In the genomic region with DNA sequence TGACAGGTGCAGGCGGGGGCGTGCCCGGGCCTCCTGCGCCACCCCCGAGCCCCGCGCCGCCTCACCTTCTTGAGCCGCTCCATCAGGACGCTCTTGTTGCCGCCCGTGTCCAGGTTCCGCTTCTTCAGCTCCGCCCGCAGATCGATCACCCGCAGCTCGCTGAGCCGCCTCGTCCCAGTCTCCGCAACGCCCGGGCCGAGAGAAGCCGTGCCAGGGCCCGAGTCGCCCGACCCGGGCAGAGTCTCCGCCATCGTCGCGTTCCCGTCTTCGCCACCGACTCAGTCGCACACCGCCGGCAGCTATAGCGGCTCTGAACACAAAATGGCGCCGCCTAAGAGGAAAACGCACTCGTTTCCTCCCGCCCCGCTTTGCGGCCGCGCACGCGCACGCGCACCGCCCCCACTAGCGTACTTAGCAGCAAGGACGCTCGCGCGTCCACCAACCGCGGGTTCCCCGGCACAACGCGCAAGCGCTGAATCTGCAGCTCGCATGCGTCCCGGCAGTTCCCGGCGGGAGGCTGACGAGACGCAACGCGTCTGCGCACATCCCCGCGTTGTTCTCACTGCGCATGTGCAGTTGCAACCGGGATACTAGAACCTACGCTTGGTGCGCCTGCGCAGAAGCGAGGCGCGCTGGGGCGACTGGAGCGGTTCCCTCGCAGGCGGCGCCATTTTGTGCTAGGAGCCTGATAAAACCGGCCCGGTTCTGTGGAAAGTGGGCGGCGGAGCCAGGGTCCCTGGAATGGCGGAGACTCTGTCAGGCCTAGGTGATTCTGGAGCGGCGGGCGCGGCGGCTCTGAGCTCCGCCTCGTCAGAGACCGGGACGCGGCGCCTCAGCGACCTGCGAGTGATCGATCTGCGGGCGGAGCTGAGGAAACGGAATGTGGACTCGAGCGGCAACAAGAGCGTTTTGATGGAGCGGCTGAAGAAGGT, we compare ENCODE assay signal across 1 cellular context.
TF ChIP-seq lines count a peak whose summit lies in the region.

SAFB (plus strand) TSS at position 619 of the 932 bp plus-strand sequence; CDS start at position 742, 123 bp downstream.
SAFB2 (minus strand) TSS at position 312 of the 932 bp plus-strand sequence; CDS start at position 251, 61 bp downstream.

TF ChIP-seq in HepG2, 621 proteins besides CTCF, POLR2A, EP300 and RAD21 (continued from another document and continues in another):
- peak; percentile 33; the same call in 1 of the 2 replicates for TF ChIP-seq PRDM15 (CRISPR knock-in tag; IDR thresholded peaks at IDR 0.05)
- TF ChIP-seq, protein P1, sequence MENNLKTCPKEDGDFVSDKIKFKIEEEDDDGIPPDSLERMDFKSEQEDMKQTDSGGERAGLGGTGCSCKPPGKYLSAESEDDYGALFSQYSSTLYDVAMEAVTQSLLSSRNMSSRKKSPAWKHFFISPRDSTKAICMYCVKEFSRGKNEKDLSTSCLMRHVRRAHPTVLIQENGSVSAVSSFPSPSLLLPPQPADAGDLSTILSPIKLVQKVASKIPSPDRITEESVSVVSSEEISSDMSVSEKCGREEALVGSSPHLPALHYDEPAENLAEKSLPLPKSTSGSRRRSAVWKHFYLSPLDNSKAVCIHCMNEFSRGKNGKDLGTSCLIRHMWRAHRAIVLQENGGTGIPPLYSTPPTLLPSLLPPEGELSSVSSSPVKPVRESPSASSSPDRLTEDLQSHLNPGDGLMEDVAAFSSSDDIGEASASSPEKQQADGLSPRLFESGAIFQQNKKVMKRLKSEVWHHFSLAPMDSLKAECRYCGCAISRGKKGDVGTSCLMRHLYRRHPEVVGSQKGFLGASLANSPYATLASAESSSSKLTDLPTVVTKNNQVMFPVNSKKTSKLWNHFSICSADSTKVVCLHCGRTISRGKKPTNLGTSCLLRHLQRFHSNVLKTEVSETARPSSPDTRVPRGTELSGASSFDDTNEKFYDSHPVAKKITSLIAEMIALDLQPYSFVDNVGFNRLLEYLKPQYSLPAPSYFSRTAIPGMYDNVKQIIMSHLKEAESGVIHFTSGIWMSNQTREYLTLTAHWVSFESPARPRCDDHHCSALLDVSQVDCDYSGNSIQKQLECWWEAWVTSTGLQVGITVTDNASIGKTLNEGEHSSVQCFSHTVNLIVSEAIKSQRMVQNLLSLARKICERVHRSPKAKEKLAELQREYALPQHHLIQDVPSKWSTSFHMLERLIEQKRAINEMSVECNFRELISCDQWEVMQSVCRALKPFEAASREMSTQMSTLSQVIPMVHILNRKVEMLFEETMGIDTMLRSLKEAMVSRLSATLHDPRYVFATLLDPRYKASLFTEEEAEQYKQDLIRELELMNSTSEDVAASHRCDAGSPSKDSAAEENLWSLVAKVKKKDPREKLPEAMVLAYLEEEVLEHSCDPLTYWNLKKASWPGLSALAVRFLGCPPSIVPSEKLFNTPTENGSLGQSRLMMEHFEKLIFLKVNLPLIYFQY (CRISPR knock-in tag; IDR thresholded peaks at IDR 0.05; ENCODE audit: borderline replicate concordance), result peak; percentile 53; the same call in 1 of the 2 replicates
- TF ChIP-seq, protein P2, sequence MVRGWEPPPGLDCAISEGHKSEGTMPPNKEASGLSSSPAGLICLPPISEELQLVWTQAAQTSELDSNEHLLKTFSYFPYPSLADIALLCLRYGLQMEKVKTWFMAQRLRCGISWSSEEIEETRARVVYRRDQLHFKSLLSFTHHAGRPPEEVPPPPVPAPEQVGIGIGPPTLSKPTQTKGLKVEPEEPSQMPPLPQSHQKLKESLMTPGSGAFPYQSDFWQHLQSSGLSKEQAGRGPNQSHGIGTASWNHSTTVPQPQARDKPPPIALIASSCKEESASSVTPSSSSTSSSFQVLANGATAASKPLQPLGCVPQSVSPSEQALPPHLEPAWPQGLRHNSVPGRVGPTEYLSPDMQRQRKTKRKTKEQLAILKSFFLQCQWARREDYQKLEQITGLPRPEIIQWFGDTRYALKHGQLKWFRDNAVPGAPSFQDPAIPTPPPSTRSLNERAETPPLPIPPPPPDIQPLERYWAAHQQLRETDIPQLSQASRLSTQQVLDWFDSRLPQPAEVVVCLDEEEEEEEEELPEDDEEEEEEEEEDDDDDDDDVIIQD (CRISPR knock-in tag; IDR thresholded peaks at IDR 0.05; ENCODE audit: low read depth), result no peak
- TF ChIP-seq ZNF256 (CRISPR knock-in tag; conservative IDR thresholded peaks at IDR 0.05), result 0 out of 2 replicates have a peak, but pooled peaks have one; percentile 64
- no peak for TF ChIP-seq FOXA1 (IDR thresholded peaks at IDR 0.05)
- TF ChIP-seq FOXA1 (CRISPR knock-in tag; IDR thresholded peaks at IDR 0.05), result peak; percentile 36; the same call in 1 of the 2 replicates
- TF ChIP-seq ZNF362 (CRISPR knock-in tag; IDR thresholded peaks at IDR 0.05; ENCODE audit: borderline replicate concordance), result peak; percentile 34; the same call in 1 of the 2 replicates
- no peak for TF ChIP-seq ZKSCAN1 (IDR thresholded peaks at IDR 0.05; ENCODE audit: low read length)
- TF ChIP-seq ZNF557 (CRISPR knock-in tag; IDR thresholded peaks at IDR 0.05), result 0 out of 2 replicates have a peak, but pooled peaks have one; percentile 69
- TF ChIP-seq ZNF143 (CRISPR knock-in tag; IDR thresholded peaks at IDR 0.05), result peak; percentile 88
- TF ChIP-seq ZNF382 (CRISPR knock-in tag; IDR thresholded peaks at IDR 0.05; ENCODE audit: borderline replicate concordance), result no peak
- peak; percentile 86 for TF ChIP-seq HDAC1 (CRISPR knock-in tag; IDR thresholded peaks at IDR 0.05)
- 0 out of 2 replicates have a peak, but pooled peaks have one; percentile 18 for TF ChIP-seq AKAP8 (CRISPR knock-in tag; IDR thresholded peaks at IDR 0.05)
- peak; percentile 96 for TF ChIP-seq HOXA5 (CRISPR knock-in tag; IDR thresholded peaks at IDR 0.05)
- TF ChIP-seq RARG (CRISPR knock-in tag; IDR thresholded peaks at IDR 0.05; ENCODE audit: low read depth), result no peak
- 0 out of 2 replicates have a peak, but pooled peaks have one; percentile 56 for TF ChIP-seq GZF1 (CRISPR knock-in tag; IDR thresholded peaks at IDR 0.05)
- TF ChIP-seq NCOA5 (CRISPR knock-in tag; IDR thresholded peaks at IDR 0.05), result no peak
- peak; percentile 99 for TF ChIP-seq THAP9 (CRISPR knock-in tag; IDR thresholded peaks at IDR 0.05; ENCODE audit: borderline replicate concordance)
- peak; percentile 44; the same call in 1 of the 2 replicates for TF ChIP-seq ZNF609 (CRISPR knock-in tag; IDR thresholded peaks at IDR 0.05; ENCODE audit: borderline replicate concordance)
- no peak for TF ChIP-seq HMGA1 (CRISPR knock-in tag; conservative IDR thresholded peaks at IDR 0.05)
- TF ChIP-seq HNRNPLL (IDR thresholded peaks at IDR 0.05; ENCODE audit: low read depth, low read length, poor library complexity, severe bottlenecking), result peak; percentile 88
- peak; percentile 86 for TF ChIP-seq ZNF598 (CRISPR knock-in tag; IDR thresholded peaks at IDR 0.05; ENCODE audit: borderline replicate concordance)
- 0 out of 2 replicates have a peak, but pooled peaks have one; percentile 13 for TF ChIP-seq KLF9 (CRISPR knock-in tag; IDR thresholded peaks at IDR 0.05; ENCODE audit: low read depth)
- TF ChIP-seq ZNF614 (CRISPR knock-in tag; IDR thresholded peaks at IDR 0.05; ENCODE audit: borderline replicate concordance), result peak; percentile 73; the same call in 1 of the 2 replicates
- TF ChIP-seq IKZF4 (CRISPR knock-in tag; IDR thresholded peaks at IDR 0.05; ENCODE audit: borderline replicate concordance, low read depth, not compliant biosample characterization), result peak; percentile 36
- TF ChIP-seq BCL6 (CRISPR knock-in tag; IDR thresholded peaks at IDR 0.05), result peak; percentile 48
- peak; percentile 96 for TF ChIP-seq PHF8 (CRISPR knock-in tag; IDR thresholded peaks at IDR 0.05)
- TF ChIP-seq KLF11 (CRISPR knock-in tag; IDR thresholded peaks at IDR 0.05), result peak; percentile 61
- TF ChIP-seq MTA3 (CRISPR knock-in tag; IDR thresholded peaks at IDR 0.05), result no peak
- TF ChIP-seq, protein P3, sequence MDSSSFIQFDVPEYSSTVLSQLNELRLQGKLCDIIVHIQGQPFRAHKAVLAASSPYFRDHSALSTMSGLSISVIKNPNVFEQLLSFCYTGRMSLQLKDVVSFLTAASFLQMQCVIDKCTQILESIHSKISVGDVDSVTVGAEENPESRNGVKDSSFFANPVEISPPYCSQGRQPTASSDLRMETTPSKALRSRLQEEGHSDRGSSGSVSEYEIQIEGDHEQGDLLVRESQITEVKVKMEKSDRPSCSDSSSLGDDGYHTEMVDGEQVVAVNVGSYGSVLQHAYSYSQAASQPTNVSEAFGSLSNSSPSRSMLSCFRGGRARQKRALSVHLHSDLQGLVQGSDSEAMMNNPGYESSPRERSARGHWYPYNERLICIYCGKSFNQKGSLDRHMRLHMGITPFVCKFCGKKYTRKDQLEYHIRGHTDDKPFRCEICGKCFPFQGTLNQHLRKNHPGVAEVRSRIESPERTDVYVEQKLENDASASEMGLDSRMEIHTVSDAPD (CRISPR knock-in tag; IDR thresholded peaks at IDR 0.05), result no peak; the same call in 1 of the 2 replicates
- 0 out of 2 replicates have a peak, but pooled peaks have one; percentile 81 for TF ChIP-seq XBP1 (CRISPR knock-in tag; IDR thresholded peaks at IDR 0.05)
- no peak; the same call in 1 of the 2 replicates for TF ChIP-seq NKX3-1 (CRISPR knock-in tag; IDR thresholded peaks at IDR 0.05)
- no peak for TF ChIP-seq ZNF17 (CRISPR knock-in tag; IDR thresholded peaks at IDR 0.05)
- TF ChIP-seq THAP11 (CRISPR knock-in tag; IDR thresholded peaks at IDR 0.05), result peak; percentile 94
